Comparison of ENCODE assay signal across 9 cellular contexts in genomic region chr6:56540950-56541600, GRCh38.
DNase-seq lines count a peak whose midpoint lies in the region; ATAC-seq and TF ChIP-seq lines count a peak whose summit lies in the region.
"Had no signal": no experiment of that assay in that cellular context is flagged by ENCODE, and none has a peak within 500 bp of the region (broad histone marks: within the 10 kb centered on the region; RNA-seq: fewer than 3 reads in every experiment).

No MANE protein-coding gene starts in this region.

- H3K27ac ChIP-seq in SJSA1: peak overlapping the region; percentile 2; the same call in 1 of the 2 replicates
- no peak overlapping the region for H3K27ac ChIP-seq in iPS-18a (ENCODE audit: low read length)
- H3K27ac ChIP-seq in testis: peak overlapping the region; percentile 90 to 95

- intact Hi-C loops in testis (cut with DNase I; ENCODE audit: low total_unique reads): loop anchor here (10.0 kb wide), 1 partner anchor 176 kb away; no protein-coding TSS in a partner anchor

- DNase-seq in HT-29 (ENCODE audit: low spot score) (peak; percentile 74), SJSA1 (ENCODE audit: low read depth in 1 of 2, low spot score in 2 of 2) (no peak), testis (no peak)
- DNase-seq: activated CD4-positive, alpha-beta T cell treated with anti-CD3 and anti-CD28 coated beads for 4 hours had no signal

- TF ChIP-seq POLR2A in testis (IDR thresholded peaks at IDR 0.05): no peak

- ATAC-seq in GM19452 (IDR thresholded peaks at IDR 0.05; ENCODE audit: unreplicated experiment) (no peak), HG03139 (IDR thresholded peaks at IDR 0.05; ENCODE audit: unreplicated experiment) (no peak), HG03097 (IDR thresholded peaks at IDR 0.05; ENCODE audit: low FRiP score, unreplicated experiment) (no peak), GM18520 (IDR thresholded peaks at IDR 0.05; ENCODE audit: unreplicated experiment) (no peak)

- peaks cover 15% of the 10 kb centered on the region for H3K36me3 ChIP-seq in SJSA1
- H3K36me3 ChIP-seq in iPS-18a (ENCODE audit: control insufficient read depth, low read depth, low read length): no peaks in the 10 kb centered on the region
- H3K36me3 ChIP-seq in testis (ENCODE audit: low read depth, missing control alignments): no peaks in the 10 kb centered on the region

- H3K9me3 ChIP-seq in SJSA1 (replicated peaks) (no peaks in the 10 kb centered on the region), iPS-18a (ENCODE audit: control insufficient read depth, low read depth, low read length) (no peaks in the 10 kb centered on the region), testis (no peaks in the 10 kb centered on the region)

- peaks cover 34% of the 10 kb centered on the region for H3K4me1 ChIP-seq in SJSA1 (replicated peaks)
- peaks cover 24% of the 10 kb centered on the region for H3K4me1 ChIP-seq in iPS-18a (ENCODE audit: control insufficient read depth, low read depth, low read length)
- H3K4me1 ChIP-seq in testis: peaks cover 20% of the 10 kb centered on the region

- H3K27me3 ChIP-seq in SJSA1 (replicated peaks): no peaks in the 10 kb centered on the region
- peaks cover 6% of the 10 kb centered on the region for H3K27me3 ChIP-seq in iPS-18a (ENCODE audit: control insufficient read depth, insufficient read depth, low read length)
- no peaks in the 10 kb centered on the region for H3K27me3 ChIP-seq in testis

- TF ChIP-seq CTCF in testis (IDR thresholded peaks at IDR 0.05): no peak

- 11 to 23% methylated on average over 12 of the region's 12 CpGs for WGBS in testis, 2 donors

- peak overlapping the region; percentile 43 for H3K4me3 ChIP-seq in SJSA1
- H3K4me3 ChIP-seq in iPS-18a (ENCODE audit: low read length): peak overlapping the region; percentile 70
- peak overlapping the region; percentile 59 to 70 for H3K4me3 ChIP-seq in testis

- peak overlapping the region; percentile 75 for H3K9ac ChIP-seq in iPS-18a (ENCODE audit: low read length)
